9 cellular contexts compared by ENCODE assay signal in genomic region chr9:70229579-70229978, GRCh38. TPM values are rescaled to one million over a fixed set of nuclear protein-coding genes. Genes with fewer than 3 reads are reported as not detected.
DNase-seq lines count a peak whose midpoint lies in the region; ATAC-seq and TF ChIP-seq lines count a peak whose summit lies in the region.
"Had no signal": no experiment of that assay in that cellular context is flagged by ENCODE, and none has a peak within 500 bp of the region (broad histone marks: within the 10 kb centered on the region; RNA-seq: fewer than 3 reads in every experiment).

No MANE protein-coding gene starts in this region.

- no peaks in the 10 kb centered on the region for H3K9me2 ChIP-seq in GM23338 (ENCODE audit: insufficient read depth)

- H3F3A ChIP-seq in GM23338 (replicated peaks; ENCODE audit: low read depth), result no peaks in the 10 kb centered on the region

- TF ChIP-seq CTCF in GM23338 (conservative IDR thresholded peaks at IDR 0.05; ENCODE audit: low read depth in 2 of 2) (peak in 1 of 2 experiments; percentile 69; a peak in 3 of 4 replicates), endothelial cell (IDR thresholded peaks at IDR 0.05; ENCODE audit: unreplicated experiment) (peak; percentile 50)

- H3K4me1 ChIP-seq in GM23338 (ENCODE audit: insufficient read depth), result no peaks in the 10 kb centered on the region

- H3K4me2 ChIP-seq in GM23338, result no peak overlapping the region
- H3K4me2 ChIP-seq: KMS-11 had no signal

- H3K36me3 Mint-ChIP-seq in GM23338 (ENCODE audit: low read depth) (peaks cover 16% of the 10 kb centered on the region), endothelial cell (ENCODE audit: low read depth, unreplicated experiment) (peaks cover 7% of the 10 kb centered on the region)
- H3K36me3 Mint-ChIP-seq in activated CD4-positive, alpha-beta T cell treated with anti-CD3 and anti-CD28 coated beads, Interleukin-2, amount 10 ng/mL, durations not matched to agents 24 days and 14 days (ENCODE audit: low read depth), result no peaks in the 10 kb centered on the region

- no peaks in the 10 kb centered on the region for H3K36me3 ChIP-seq in GM23338 (ENCODE audit: insufficient read depth)

- peaks cover 10% of the 10 kb centered on the region for H3K9me3 Mint-ChIP-seq in GM23338
- no peaks in the 10 kb centered on the region for H3K9me3 Mint-ChIP-seq in endothelial cell (ENCODE audit: unreplicated experiment)
- no peaks in the 10 kb centered on the region for H3K9me3 Mint-ChIP-seq in activated CD4-positive, alpha-beta T cell treated with anti-CD3 and anti-CD28 coated beads, Interleukin-2, amount 10 ng/mL, durations not matched to agents 24 days and 14 days

- intact Hi-C loops in sciatic nerve (cut with DNase I), result no loop called here
- intact Hi-C loops in activated CD4-positive, alpha-beta T cell treated with anti-CD3 and anti-CD28 coated beads, Interleukin-2, amount 10 ng/mL, durations not matched to agents 24 days and 14 days (cut with micrococcal nuclease), result no loop called here

- no peaks in the 10 kb centered on the region for H4K20me1 ChIP-seq in GM23338 (replicated peaks; ENCODE audit: insufficient read depth)

- H3K4me3 ChIP-seq in GM23338, result no peak overlapping the region

- DNase-seq in GM23338 (ENCODE audit: low spot score), result peak; percentile 57
- peak; percentile 4 for DNase-seq in NCI-H526 treated with DMSO at 0.1 percent for 48 hours (lab: John Stamatoyannopoulos, UW)
- DNase-seq in endothelial cell (ENCODE audit: low spot score), result no peak
- no peak for DNase-seq in sciatic nerve (ENCODE audit: low spot score)
- DNase-seq in NCI-H187 treated with DMSO at 0.1 percent for 48 hours (lab: John Stamatoyannopoulos, UW), result no peak
- DNase-seq in activated CD4-positive, alpha-beta T cell treated with anti-CD3 and anti-CD28 coated beads, Interleukin-2, amount 10 ng/mL, durations not matched to agents 24 days and 14 days, result no peak
- no peak for DNase-seq in NCI-H1930 (lab: John Stamatoyannopoulos, UW)
- DNase-seq in T-helper 9 cell, result no peak

- H3K27ac Mint-ChIP-seq in GM23338 (no peak overlapping the region), endothelial cell (ENCODE audit: unreplicated experiment) (no peak overlapping the region)
- H3K27ac Mint-ChIP-seq in activated CD4-positive, alpha-beta T cell treated with anti-CD3 and anti-CD28 coated beads, Interleukin-2, amount 10 ng/mL, durations not matched to agents 24 days and 14 days, result no peak overlapping the region

- no peak; the same call in 2 of the 3 replicates for ATAC-seq in GM23338
- ATAC-seq in sciatic nerve, result peak; percentile 41

- no peaks in the 10 kb centered on the region for H3K27me3 ChIP-seq in GM23338 (ENCODE audit: insufficient read depth)

- H3K79me2 ChIP-seq in GM23338 (replicated peaks; ENCODE audit: insufficient read depth), result no peaks in the 10 kb centered on the region

- H3K4me3 Mint-ChIP-seq in GM23338, result no peak overlapping the region
- no peak overlapping the region for H3K4me3 Mint-ChIP-seq in endothelial cell (ENCODE audit: unreplicated experiment)
- H3K4me3 Mint-ChIP-seq in activated CD4-positive, alpha-beta T cell treated with anti-CD3 and anti-CD28 coated beads, Interleukin-2, amount 10 ng/mL, durations not matched to agents 24 days and 14 days, result no peak overlapping the region

- H3K27me3 Mint-ChIP-seq in GM23338 (ENCODE audit: insufficient read depth, low read depth, poor library complexity) (no peaks in the 10 kb centered on the region), endothelial cell (ENCODE audit: unreplicated experiment) (peaks cover 2% of the 10 kb centered on the region)
- H3K27me3 Mint-ChIP-seq in activated CD4-positive, alpha-beta T cell treated with anti-CD3 and anti-CD28 coated beads, Interleukin-2, amount 10 ng/mL, durations not matched to agents 24 days and 14 days, result no peaks in the 10 kb centered on the region

- H3K27ac ChIP-seq in GM23338 (ENCODE audit: low read depth), result no peak overlapping the region
- H3K27ac ChIP-seq: KMS-11 had no signal

- no peak overlapping the region for H2AFZ ChIP-seq in GM23338

- H3K4me1 Mint-ChIP-seq in GM23338 (peaks cover 4% of the 10 kb centered on the region; the same call in 2 of the 3 replicates), endothelial cell (ENCODE audit: unreplicated experiment) (no peaks in the 10 kb centered on the region)
- H3K4me1 Mint-ChIP-seq in activated CD4-positive, alpha-beta T cell treated with anti-CD3 and anti-CD28 coated beads, Interleukin-2, amount 10 ng/mL, durations not matched to agents 24 days and 14 days, result no peaks in the 10 kb centered on the region

TF ChIP-seq in GM23338, 12 proteins besides CTCF, POLR2A, EP300 and RAD21:
- TF ChIP-seq EZH2 (IDR thresholded peaks at IDR 0.05; ENCODE audit: low read depth, unreplicated experiment) (no peak), ZNF114 (CRISPR knock-in tag; IDR thresholded peaks at IDR 0.05) (no peak), EZH2phosphoT487 (IDR thresholded peaks at IDR 0.05; ENCODE audit: unreplicated experiment) (no peak), NANOG (IDR thresholded peaks at IDR 0.05; ENCODE audit: borderline replicate concordance) (no peak), CREB1 (CRISPR knock-in tag; IDR thresholded peaks at IDR 0.05; ENCODE audit: low read depth) (no peak), ETS1 (IDR thresholded peaks at IDR 0.05) (no peak), REST (IDR thresholded peaks at IDR 0.05; ENCODE audit: unreplicated experiment) (no peak)

RNA-seq across cellular contexts. Expression of gene SMC5, which starts 29.2 kb away (rescaled TPM):
- total RNA-seq in GM23338 (2014; rRNA removed; shearing (Covaris generic)), result 25.5 and 29.0 TPM in 2 replicates
- 14.8 and 27.9 TPM in 2 replicates for polyA plus RNA-seq in GM23338 (2016; fragmentation: Nextera tagmentation; extraction: Ambion mirVana)
- 26.5 TPM for total RNA-seq in endothelial cell (ENCODE audit: unreplicated experiment)
- 52.9 TPM for total RNA-seq in sciatic nerve
- 47.0 and 50.7 TPM in 2 replicates for total RNA-seq in activated CD4-positive, alpha-beta T cell treated with anti-CD3 and anti-CD28 coated beads, Interleukin-2, amount 10 ng/mL, durations not matched to agents 24 days and 14 days

Comparison
In these comparisons a context has a peak if more than half of its experiments do, and no peak if none do; other contexts are left out.
1. DNase-seq: peak in GM23338 (single experiment) and NCI-H526 treated with DMSO at 0.1 percent for 48 hours (single experiment); none in endothelial cell (single experiment), sciatic nerve (single experiment), NCI-H187 treated with DMSO at 0.1 percent for 48 hours (single experiment), activated CD4-positive, alpha-beta T cell treated with anti-CD3 and anti-CD28 coated beads, Interleukin-2, amount 10 ng/mL, durations not matched to agents 24 days and 14 days (single experiment), NCI-H1930 (0 of 2) and T-helper 9 cell (single experiment).